In genomic region chr3:197562398-197563251, GRCh38 we compare ENCODE assay signal across 18 cellular contexts. TPM values are rescaled to one million over a fixed set of nuclear protein-coding genes. Genes with fewer than 3 reads are reported as not detected.
DNase-seq lines count a peak whose midpoint lies in the region; ATAC-seq, FAIRE-seq and TF ChIP-seq lines count a peak whose summit lies in the region.
"Had no signal": no experiment of that assay in that cellular context is flagged by ENCODE, and none has a peak within 500 bp of the region (broad histone marks: within the 10 kb centered on the region; RNA-seq: fewer than 3 reads in every experiment).

No MANE protein-coding gene starts in this region.

- no peaks in the 10 kb centered on the region for H3K36me3 ChIP-seq in BLaER1
- H3K36me3 ChIP-seq in Loucy (ENCODE audit: insufficient read depth, low read length): no peaks in the 10 kb centered on the region
- H3K36me3 ChIP-seq in GM12878 (ENCODE audit: control insufficient read depth in 2 of 2, insufficient read depth in 2 of 2, low read length in 1 of 2): no peaks in the 10 kb centered on the region
- H3K36me3 ChIP-seq in parathyroid adenoma (ENCODE audit: control insufficient read depth, insufficient read depth, low read length): no peaks in the 10 kb centered on the region
- H3K36me3 ChIP-seq: SJCRH30 had no signal

- H3K4me3 Mint-ChIP-seq in activated naive CD4-positive, alpha-beta T cell treated with anti-CD3 and anti-CD28 coated beads for 36 hours: no peak overlapping the region

- no TSS peak for BruUV-seq in GM12878 (replicated peaks; lab: Mats Ljungman, UMichigan)

- peaks cover 15% of the 10 kb centered on the region for H3K27me3 Mint-ChIP-seq in activated naive CD4-positive, alpha-beta T cell treated with anti-CD3 and anti-CD28 coated beads for 36 hours (ENCODE audit: low read depth)

- H3K27ac ChIP-seq in BLaER1 (0 out of 2 replicates have a peak overlapping the region, but pooled peaks have one; percentile 35), GM12878 (ENCODE audit: control insufficient read depth, insufficient read depth) (peak overlapping the region; percentile 59; the same call in 1 of the 2 replicates), parathyroid adenoma (no peak overlapping the region)
- H3K27ac ChIP-seq: PC-9, SJCRH30 had no signal

- no peaks in the 10 kb centered on the region for H4K20me1 ChIP-seq in BLaER1
- H4K20me1 ChIP-seq in Loucy (ENCODE audit: insufficient read depth, low read length, poor library complexity, severe bottlenecking): no peaks in the 10 kb centered on the region
- H4K20me1 ChIP-seq in GM12878 (ENCODE audit: control insufficient read depth, insufficient read depth): no peaks in the 10 kb centered on the region

- CTCF ChIA-PET in GM12878 (lab: Yijun Ruan, JAX): interaction anchor here (0.7 to 1.1 kb wide), 2 partner anchors 36 to 37 kb away, joined by 3 read pairs; no protein-coding TSS in a partner anchor
- CTCF ChIA-PET in activated naive CD4-positive, alpha-beta T cell treated with anti-CD3 and anti-CD28 coated beads for 36 hours (lab: Charles Lee): no interaction called here

- ATAC-seq in GM12878 (peak; percentile 63), HG03135 (IDR thresholded peaks at IDR 0.05; ENCODE audit: unreplicated experiment) (no peak)

- no peak overlapping the region for H3K9ac ChIP-seq in BLaER1
- no peak overlapping the region for H3K9ac ChIP-seq in Loucy (ENCODE audit: low read depth, low read length, poor library complexity, severe bottlenecking)
- no peak overlapping the region for H3K9ac ChIP-seq in GM12878 (ENCODE audit: control insufficient read depth, insufficient read depth, low read length)
- H3K9ac ChIP-seq in parathyroid adenoma: no peak overlapping the region

- TF ChIP-seq CTCF in Loucy (conservative IDR thresholded peaks at IDR 0.05; ENCODE audit: low read length): no peak
- TF ChIP-seq CTCF in GM12878 (IDR thresholded peaks at IDR 0.05 in 2 of 3, conservative IDR thresholded peaks at IDR 0.05 in 1 of 3; ENCODE audit: control insufficient read depth in 2 of 3, extremely low read depth in 1 of 3, insufficient read depth in 1 of 3, low read depth in 3 of 3, low read length in 3 of 3): no peak
- no peak for TF ChIP-seq CTCF in parathyroid adenoma (IDR thresholded peaks at IDR 0.05)

- SMC1A ChIA-PET in GM12878 (lab: Charles Lee; ENCODE audit: uncharacterized antibody, unreplicated experiment): interaction anchor here (2.7 kb wide), 1 partner anchor 14 kb away, joined by 7 read pairs; no protein-coding TSS in a partner anchor

- H3F3A ChIP-seq in Loucy (ENCODE audit: low read depth): no peaks in the 10 kb centered on the region

- FAIRE-seq in GM12878 (lab: Jason Lieb, UNC): no peak
- FAIRE-seq: D721Med had no signal

- DNase-seq in GM12878 (ENCODE audit: low read depth, low spot score): no peak
- no peak for DNase-seq in KBM-7
- no peak for DNase-seq in hippocampal formation (lab: John Stamatoyannopoulos, UW)
- no peak for DNase-seq in activated naive CD4-positive, alpha-beta T cell treated with anti-CD3 and anti-CD28 coated beads for 36 hours
- DNase-seq: CD8-positive, alpha-beta memory T cell; DMS79; GOT3; MV-4-11; NCI-H1417 treated with DMSO at 0.1 percent for 48 hours; NCI-H1930; PC-9; SJCRH30 had no signal

- H3K9me3 ChIP-seq in BLaER1 (peaks cover 59% of the 10 kb centered on the region), Loucy (ENCODE audit: insufficient read depth, low read depth, low read length) (peaks cover 11% of the 10 kb centered on the region; the same call in 1 of the 2 replicates), GM12878 (replicated peaks; ENCODE audit: control insufficient read depth, insufficient read depth, low read length) (peaks cover 5% of the 10 kb centered on the region; the same call in 2 of the 3 replicates), parathyroid adenoma (ENCODE audit: control insufficient read depth, low read length) (no peaks in the 10 kb centered on the region)

- no peak for TF ChIP-seq POLR2A in GM12878 (IDR thresholded peaks at IDR 0.05; ENCODE audit: low read depth, low read length)

- H3K4me3 ChIP-seq in BLaER1 (no peak overlapping the region), Loucy (ENCODE audit: low read length, poor library complexity, severe bottlenecking) (no peak overlapping the region), GM12878 (no peak overlapping the region), parathyroid adenoma (ENCODE audit: low read depth, low read length) (no peak overlapping the region)
- H3K4me3 ChIP-seq: PC-9, SJCRH30 had no signal

- peak overlapping the region; percentile 50; the same call in 1 of the 2 replicates for H2AFZ ChIP-seq in Loucy (ENCODE audit: low read length)
- H2AFZ ChIP-seq in GM12878 (ENCODE audit: control insufficient read depth, low read depth, low read length): peak overlapping the region; percentile 61
- H2AFZ ChIP-seq in parathyroid adenoma: peak overlapping the region; percentile 68
- H2AFZ ChIP-seq: PC-9 had no signal

- RAD21 ChIA-PET in GM12878 (lab: Charles Lee; ENCODE audit: unreplicated experiment): no interaction called here

- intact Hi-C loops in GM12878 (cut with micrococcal nuclease; ENCODE audit: unreplicated experiment): no loop called here
- intact Hi-C loops in activated naive CD4-positive, alpha-beta T cell treated with anti-CD3 and anti-CD28 coated beads for 36 hours (cut with micrococcal nuclease): no loop called here

- H3K27me3 ChIP-seq in BLaER1: no peaks in the 10 kb centered on the region
- peaks cover 5% of the 10 kb centered on the region for H3K27me3 ChIP-seq in Loucy (ENCODE audit: insufficient read depth, low read length, poor library complexity, severe bottlenecking)
- H3K27me3 ChIP-seq in GM12878 (replicated peaks in 1 of 2; ENCODE audit: control insufficient read depth in 2 of 2, insufficient read depth in 2 of 2, low read length in 1 of 2): no peaks in the 10 kb centered on the region
- H3K27me3 ChIP-seq in parathyroid adenoma (ENCODE audit: control insufficient read depth, insufficient read depth, low read length): no peaks in the 10 kb centered on the region
- H3K27me3 ChIP-seq: SJCRH30 had no signal

- H3K79me2 ChIP-seq in Loucy (ENCODE audit: insufficient read depth, low read length): no peaks in the 10 kb centered on the region
- H3K79me2 ChIP-seq in GM12878 (ENCODE audit: control insufficient read depth, insufficient read depth, low read length): no peaks in the 10 kb centered on the region
- H3K79me2 ChIP-seq in parathyroid adenoma: no peaks in the 10 kb centered on the region

- H3K9me2 ChIP-seq in Loucy (replicated peaks; ENCODE audit: low read depth, low read length): no peaks in the 10 kb centered on the region

- H3K4me2 ChIP-seq in BLaER1: peak overlapping the region; percentile 63
- peak overlapping the region; percentile 27 for H3K4me2 ChIP-seq in Loucy (ENCODE audit: low read depth, low read length, poor library complexity, severe bottlenecking)
- peak overlapping the region; percentile 54 for H3K4me2 ChIP-seq in GM12878 (ENCODE audit: control insufficient read depth, insufficient read depth)
- no peak overlapping the region for H3K4me2 ChIP-seq in parathyroid adenoma (ENCODE audit: low read length)
- H3K4me2 ChIP-seq: PC-9 had no signal

- 31% methylated on average over 6 of the region's 6 CpGs for WGBS in GM12878 (ENCODE audit: insufficient coverage, insufficient replicate concordance, low lambda C conversion rate, missing lambda C conversion rate)

- POLR2A ChIA-PET in GM12878 (lab: Charles Lee): interaction anchor here (0.6 to 1.4 kb wide), 3 partner anchors 9 to 273 kb away, joined by 3 to 5 read pairs (median 3); no protein-coding TSS in a partner anchor

- no peak for TF ChIP-seq RAD21 in GM12878 (IDR thresholded peaks at IDR 0.05; ENCODE audit: insufficient read depth, low read depth, low read length)

- H3K9me3 Mint-ChIP-seq in activated naive CD4-positive, alpha-beta T cell treated with anti-CD3 and anti-CD28 coated beads for 36 hours: peaks cover 10% of the 10 kb centered on the region

- TF ChIP-seq EP300 in GM12878 (IDR thresholded peaks at IDR 0.05; ENCODE audit: borderline replicate concordance in 1 of 2, control insufficient read depth in 1 of 2, low read depth in 2 of 2, low read length in 2 of 2): no peak

- no peaks in the 10 kb centered on the region for H3K4me1 Mint-ChIP-seq in activated naive CD4-positive, alpha-beta T cell treated with anti-CD3 and anti-CD28 coated beads for 36 hours (ENCODE audit: low read depth)
- H3K4me1 Mint-ChIP-seq: CD8-positive, alpha-beta memory T cell had no signal

- H3K4me1 ChIP-seq in BLaER1 (peaks cover 13% of the 10 kb centered on the region), Loucy (ENCODE audit: insufficient read depth, low read length, poor library complexity, severe bottlenecking) (peaks cover 12% of the 10 kb centered on the region), GM12878 (ENCODE audit: control insufficient read depth, insufficient read depth, low read length) (peaks cover 15% of the 10 kb centered on the region; the same call in 1 of the 2 replicates), parathyroid adenoma (peaks cover 19% of the 10 kb centered on the region)
- H3K4me1 ChIP-seq: SJCRH30 had no signal

- in situ Hi-C loops in GM12878 (cut with MboI) (no loop called here), KBM-7 (cut with MboI; ENCODE audit: low pct_unique_long_range_greater_than_20kb, low sequenced_read_pairs) (no loop called here)

- peaks cover 4% of the 10 kb centered on the region for H3K36me3 Mint-ChIP-seq in activated naive CD4-positive, alpha-beta T cell treated with anti-CD3 and anti-CD28 coated beads for 36 hours (ENCODE audit: low read depth)

- H3K27ac Mint-ChIP-seq in activated naive CD4-positive, alpha-beta T cell treated with anti-CD3 and anti-CD28 coated beads for 36 hours: no peak overlapping the region

TF ChIP-seq in GM12878, 131 proteins besides CTCF, POLR2A, EP300 and RAD21 (continues in another document):
- peak; percentile 39 to 88; a peak in 3 of 4 replicates for TF ChIP-seq SRF (IDR thresholded peaks at IDR 0.05; ENCODE audit: low read depth in 2 of 2, low read length in 2 of 2)

RNA-seq across cellular contexts. Expression of gene BDH1, which starts 6.9 kb away (rescaled TPM):
- total RNA-seq in GM12878 (2013; cell fraction: nucleolus; rRNA removed): 63.7 and 73.0 TPM in 2 replicates
- 43.5 and 59.6 TPM in 2 replicates for total RNA-seq in GM12878 (2014; rRNA removed)
- 32.3 and 32.8 TPM in 2 replicates for total RNA-seq in GM12878 (2014; rRNA removed; fragmentation: Illumina TruSeq; extraction: Trizol)
- 56.1 and 60.9 TPM in 2 replicates for total RNA-seq in GM12878 (2021)
- 12.0 TPM for polyA plus RNA-seq in GM12878 (2011; ENCODE audit: low read depth)
- polyA plus RNA-seq in GM12878 (2011; rRNA removed): 51.4 and 74.1 TPM in 2 replicates
- polyA plus RNA-seq in GM12878 (2011; cell fraction: cytosol; rRNA removed): 70.2 and 84.8 TPM in 2 replicates
- 105 and 117 TPM in 2 replicates for polyA plus RNA-seq in GM12878 (2011; cell fraction: nucleus; rRNA removed)
- polyA plus RNA-seq in GM12878 (2012): 30.4 and 32.1 TPM in 2 replicates
- 37.5 and 50.4 TPM in 2 replicates for polyA plus RNA-seq in GM12878 (2014; fragmentation: Illumina TruSeq; extraction: Trizol)
- polyA plus RNA-seq in GM12878 (2014; fragmentation: Nextera tagmentation; extraction: Ambion mirVana): 10 to 100 TPM; 11.3 to 17.9 TPM
- polyA plus RNA-seq in GM12878 (2014; rRNA removed): 82.4 and 93.9 TPM in 2 replicates
- polyA plus RNA-seq in GM12878 (2016; fragmentation: Nextera tagmentation; extraction: Ambion mirVana): 10 to 100 TPM; 77.2 to 84.5 TPM
- 58.0 and 65.7 TPM in 2 replicates for polyA minus RNA-seq in GM12878 (2011; rRNA and poly(A)+ RNA removed)
- polyA minus RNA-seq in GM12878 (2011; cell fraction: cytosol; rRNA and poly(A)+ RNA removed): 13.0 TPM in 2 replicates
- 23.6 and 54.5 TPM in 2 replicates for polyA minus RNA-seq in GM12878 (2011; cell fraction: nucleus; rRNA and poly(A)+ RNA removed)
- total RNA-seq in activated naive CD4-positive, alpha-beta T cell treated with anti-CD3 and anti-CD28 coated beads for 36 hours: 10 to 100 TPM; 70.7 to 71.2 TPM
- total RNA-seq: G401 had no signal
